ENCODE assay signal across 9 cellular contexts in the genomic region with DNA sequence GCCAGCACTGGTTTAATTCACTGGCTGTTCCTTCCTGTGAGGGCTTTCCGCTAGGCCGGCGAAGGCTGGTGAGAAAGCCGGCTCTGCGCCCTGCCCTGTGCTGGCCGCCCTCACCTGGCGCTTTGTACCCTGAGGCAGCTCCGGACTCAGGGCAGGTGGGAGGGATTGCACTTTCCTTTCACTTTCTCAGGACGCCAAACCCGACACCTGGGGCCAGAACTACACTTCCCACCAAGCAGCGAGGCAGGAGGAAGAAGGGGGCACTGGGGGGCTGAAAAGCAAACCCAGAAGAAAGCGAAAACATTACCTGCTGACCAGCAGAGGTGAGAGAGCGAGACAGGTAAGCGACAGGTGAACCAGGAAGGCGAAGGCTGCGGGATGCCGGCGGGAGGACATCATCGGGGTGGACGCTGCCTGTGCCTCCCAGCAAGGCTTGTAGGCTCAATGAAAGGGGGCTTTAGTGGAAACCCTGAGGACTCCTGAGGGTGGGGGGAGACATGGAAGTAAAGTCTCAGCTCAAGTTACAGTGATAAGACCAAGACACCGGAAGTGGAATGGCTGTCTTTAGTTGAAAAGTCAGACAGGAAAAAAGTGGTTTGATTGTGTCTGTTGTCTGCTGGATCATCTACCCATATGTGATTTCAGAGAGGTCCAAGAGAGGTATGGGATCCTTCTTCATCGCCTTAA. TPM values are rescaled to one million over a fixed set of nuclear protein-coding genes. Genes with fewer than 3 reads are reported as not detected.
A peak's percentile ranks its signal among the peaks of the same experiment; 100 is the strongest.
DNase-seq lines count a peak whose midpoint lies in the region; ATAC-seq, FAIRE-seq and TF ChIP-seq lines count a peak whose summit lies in the region.
"Had no signal": no experiment of that assay in that cellular context is flagged by ENCODE, and none has a peak within 500 bp of the region (broad histone marks: within the 10 kb centered on the region; RNA-seq: fewer than 3 reads in every experiment).

A gene with protein sequence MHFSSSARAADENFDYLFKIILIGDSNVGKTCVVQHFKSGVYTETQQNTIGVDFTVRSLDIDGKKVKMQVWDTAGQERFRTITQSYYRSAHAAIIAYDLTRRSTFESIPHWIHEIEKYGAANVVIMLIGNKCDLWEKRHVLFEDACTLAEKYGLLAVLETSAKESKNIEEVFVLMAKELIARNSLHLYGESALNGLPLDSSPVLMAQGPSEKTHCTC (plus strand): TSS at position 181 of the 687 bp plus-strand sequence. CDS start 3,589 bp downstream, outside the sequence.

- peak; percentile 54 for FAIRE-seq in K562 (lab: Jason Lieb, UNC)
- no peak for FAIRE-seq in HepG2 (lab: Jason Lieb, UNC)
- no peak for FAIRE-seq in GM12892 (lab: Jason Lieb, UNC)

- intact Hi-C loops in K562 (cut with micrococcal nuclease) = loop anchor here (5.0 kb wide), 1 partner anchor 38 kb away; no protein-coding TSS in a partner anchor
- intact Hi-C loops in HepG2 (cut with micrococcal nuclease; ENCODE audit: unreplicated experiment) = no loop called here

- H3K27me3 ChIP-seq in K562 (ENCODE audit: control insufficient read depth in 2 of 2, insufficient read depth in 2 of 2, low read length in 2 of 2) (no peaks in the 10 kb centered on the region; a peak in 1 of 5 replicates), HepG2 (ENCODE audit: control insufficient read depth in 1 of 2, insufficient read depth in 2 of 2, low read length in 2 of 2) (no peaks in the 10 kb centered on the region; a peak in 1 of 5 replicates)

- no peaks in the 10 kb centered on the region for H3K9me3 ChIP-seq in K562 (replicated peaks; ENCODE audit: control insufficient read depth, insufficient read depth, low read depth, low read length)
- H3K9me3 ChIP-seq in HepG2 (ENCODE audit: low read length) = no peaks in the 10 kb centered on the region
- H3K9me3 ChIP-seq: SJSA1 had no signal

- H4K20me1 ChIP-seq in K562 (replicated peaks; ENCODE audit: control insufficient read depth, insufficient read depth, low read length) (no peaks in the 10 kb centered on the region), HepG2 (ENCODE audit: insufficient read depth, low read length) (no peaks in the 10 kb centered on the region)

- H3K9me1 ChIP-seq in K562 (ENCODE audit: control insufficient read depth, insufficient read depth, low read length) = no peaks in the 10 kb centered on the region

- peak; percentile 12 to 53 (median 31) for DNase-seq in T-helper 1 cell
- DNase-seq in K562 (ENCODE audit: extremely low read depth in 1 of 4, low spot score in 3 of 4) = peak in 1 of 4 experiments; percentile 45
- DNase-seq in HepG2 (ENCODE audit: low spot score) = no peak
- DNase-seq in stimulated activated CD8-positive, alpha-beta memory T cell treated with anti-CD3 and anti-CD28 coated beads, Interleukin-4, amount 100 ng/mL, for 24 hours (ENCODE audit: low read depth) = peak; percentile 11
- DNase-seq in GM12892 (ENCODE audit: insufficient read length) = no peak
- no peak for DNase-seq in OCI-M1 (lab: John Stamatoyannopoulos, UW)

- H3K79me2 ChIP-seq in K562 (ENCODE audit: control insufficient read depth, insufficient read depth, low read length) = no peaks in the 10 kb centered on the region
- no peaks in the 10 kb centered on the region for H3K79me2 ChIP-seq in HepG2 (ENCODE audit: insufficient read depth, low read length)

- H3K9ac ChIP-seq in K562 (ENCODE audit: insufficient read depth in 1 of 2, low read depth in 2 of 2, low read length in 2 of 2) (peak within 1 kb of the TSS in 1 of 2 experiments; percentile 83; a peak in 2 of 4 replicates), HepG2 (ENCODE audit: insufficient read depth, low read depth, low read length) (no peak within 1 kb of the TSS)

- H2AFZ ChIP-seq in K562 (ENCODE audit: low read depth, low read length) = peak within 1 kb of the TSS; percentile 85
- H2AFZ ChIP-seq in HepG2 (ENCODE audit: low read length) = no peak within 1 kb of the TSS

- TF ChIP-seq POLR2A in K562 (conservative IDR thresholded peaks at IDR 0.05) (no peak), HepG2 (IDR thresholded peaks at IDR 0.05; ENCODE audit: insufficient read depth in 1 of 2, low read depth in 2 of 2, low read length in 2 of 2) (no peak), GM12892 (IDR thresholded peaks at IDR 0.05; ENCODE audit: low read depth, low read length) (no peak)

- 0 out of 3 replicates have a peak within 1 kb of the TSS, but pooled peaks have one; percentile 1 for H3K27ac ChIP-seq in K562 (ENCODE audit: extremely low read depth, low read depth, low read length)
- no peak within 1 kb of the TSS for H3K27ac ChIP-seq in HepG2 (ENCODE audit: extremely low read length, insufficient read depth, low read length)
- H3K27ac ChIP-seq: SJSA1 had no signal

- CTCF ChIA-PET in K562 (lab: Yijun Ruan, JAX; ENCODE audit: low intra/inter-chr PET ratio) (no interaction called here), HepG2 (lab: Yijun Ruan, JAX; ENCODE audit: low intra/inter-chr PET ratio, low total read pairs) (no interaction called here)

- no TSS peak for BruUV-seq in K562 (replicated peaks; lab: Mats Ljungman, UMichigan)
- BruUV-seq in HepG2 (replicated peaks; lab: Mats Ljungman, UMichigan) = no TSS peak

- peak; percentile 56 for ATAC-seq in HG02642 (IDR thresholded peaks at IDR 0.05; ENCODE audit: poor library complexity, unreplicated experiment)
- ATAC-seq in K562 = peak; percentile 65
- ATAC-seq in HepG2 = peak; percentile 92
- no peak for ATAC-seq in HG02763 (IDR thresholded peaks at IDR 0.05; ENCODE audit: unreplicated experiment)

- no peaks in the 10 kb centered on the region for H3K36me3 ChIP-seq in K562 (ENCODE audit: control insufficient read depth, insufficient read depth, low read length)
- no peaks in the 10 kb centered on the region for H3K36me3 ChIP-seq in HepG2 (replicated peaks in 1 of 2; ENCODE audit: control insufficient read depth in 1 of 2, insufficient read depth in 2 of 2, low read length in 2 of 2)
- H3K36me3 ChIP-seq: SJSA1 had no signal

- TF ChIP-seq CTCF in K562 (IDR thresholded peaks at IDR 0.05 in 2 of 3, conservative IDR thresholded peaks at IDR 0.05 in 1 of 3; ENCODE audit: insufficient read depth in 2 of 3, low read depth in 1 of 3, low read length in 3 of 3) = no peak
- TF ChIP-seq CTCF in HepG2 (CRISPR knock-in tag; IDR thresholded peaks at IDR 0.05) = no peak

- H3K4me2 ChIP-seq in K562 (ENCODE audit: insufficient read depth, low read length) (peak within 1 kb of the TSS; percentile 47; the same call in 1 of the 2 replicates), HepG2 (ENCODE audit: low read depth, low read length) (peak within 1 kb of the TSS; percentile 82)

- H3K4me1 ChIP-seq in K562 (replicated peaks in 1 of 2; ENCODE audit: control insufficient read depth in 2 of 2, insufficient read depth in 2 of 2, low read length in 2 of 2) = peaks cover 12 to 16% of the 10 kb centered on the region in 2 experiments; a peak in 4 of 5 replicates
- H3K4me1 ChIP-seq in HepG2 (ENCODE audit: insufficient read depth, low read length) = peaks cover 14% of the 10 kb centered on the region; the same call in 1 of the 2 replicates
- H3K4me1 ChIP-seq: SJSA1 had no signal

- H3K4me3 ChIP-seq in K562 = no peak within 1 kb of the TSS
- peak within 1 kb of the TSS; percentile 46 to 68 (median 54) for H3K4me3 ChIP-seq in HepG2 (replicated peaks in 1 of 3; ENCODE audit: insufficient read depth in 1 of 3, low read depth in 2 of 3, low read length in 3 of 3)
- H3K4me3 ChIP-seq: SJSA1 had no signal

- no peak for TF ChIP-seq RAD21 in K562 (CRISPR knock-in tag; conservative IDR thresholded peaks at IDR 0.05 in 1 of 2, IDR thresholded peaks at IDR 0.05 in 1 of 2)
- TF ChIP-seq RAD21 in HepG2 (CRISPR knock-in tag; IDR thresholded peaks at IDR 0.05) = no peak

- in situ Hi-C loops in K562 (cut with MboI) (no loop called here), HepG2 (cut with HindIII; ENCODE audit: extremely low pct_ligation_motif_present, low pct_unique_long_range_greater_than_20kb) (no loop called here)

- WGBS in K562 (ENCODE audit: insufficient coverage, low coverage, missing lambda C conversion rate) = 73% methylated on average over 22 of the region's 22 CpGs
- 7% methylated on average over 21 of the region's 22 CpGs for WGBS in HepG2 (ENCODE audit: low lambda C conversion rate)

- no peak for TF ChIP-seq EP300 in K562 (IDR thresholded peaks at IDR 0.05; ENCODE audit: low read length)
- TF ChIP-seq EP300 in HepG2 (IDR thresholded peaks at IDR 0.05; ENCODE audit: low read depth in 2 of 2, low read length in 2 of 2) = no peak
- TF ChIP-seq EP300 in HepG2 (CRISPR knock-in tag; IDR thresholded peaks at IDR 0.05; ENCODE audit: borderline replicate concordance) = no peak

- POLR2A ChIA-PET in K562 (lab: Yijun Ruan, JAX) = interaction anchor here (0.6 kb wide), 1 partner anchor 12 kb away, joined by 3 read pairs; no protein-coding TSS in a partner anchor
- POLR2A ChIA-PET in HepG2 (lab: Yijun Ruan, JAX) = no interaction called here

RNA-seq across cellular contexts. Expression of the gene that starts here (rescaled TPM):
- total RNA-seq in K562 (2011; cell fraction: chromatin; rRNA removed; ENCODE audit: low replicate concordance) = not detected in 2 replicates
- total RNA-seq in K562 (2011; cell fraction: nucleolus; rRNA removed) = not detected in 2 replicates
- not detected in 2 replicates for total RNA-seq in K562 (2011; cell fraction: nucleoplasm; rRNA removed)
- not detected in 2 replicates for total RNA-seq in K562 (2014; rRNA removed)
- total RNA-seq in K562 (2014; rRNA removed; fragmentation: Illumina TruSeq; extraction: Trizol) = not detected in 2 replicates
- total RNA-seq in K562 (2015; rRNA removed; fragmentation: Illumina TruSeq; extraction: Trizol) = not detected in 2 replicates
- total RNA-seq in K562 (2021) = 0.31 TPM in 1 of 2 replicates, not detected in the other
- 0.14 TPM in 1 of 2 replicates, not detected in the other for polyA plus RNA-seq in K562 (2011; rRNA removed)
- polyA plus RNA-seq in K562 (2011; cell fraction: cytosol; rRNA removed) = not detected in 2 replicates
- polyA plus RNA-seq in K562 (2011; cell fraction: nucleus; rRNA removed) = not detected in 2 replicates
- not detected in 2 replicates for polyA plus RNA-seq in K562 (2012)
- not detected in 2 replicates for polyA plus RNA-seq in K562 (2014; fragmentation: Illumina TruSeq; extraction: Trizol)
- not detected for polyA plus RNA-seq in K562 (2014; fragmentation: Nextera tagmentation; extraction: Ambion mirVana)
- polyA plus RNA-seq in K562 (2014; rRNA removed) = not detected in 2 replicates
- not detected in 2 replicates for polyA minus RNA-seq in K562 (2011; rRNA and poly(A)+ RNA removed)
- not detected in 2 replicates for polyA minus RNA-seq in K562 (2011; cell fraction: cytosol; rRNA and poly(A)+ RNA removed)
- polyA minus RNA-seq in K562 (2011; cell fraction: nucleus; rRNA and poly(A)+ RNA removed) = not detected in 2 replicates
- 0.31 and 0.36 TPM in 2 replicates for total RNA-seq in HepG2 (2016; rRNA removed; fragmentation: Illumina TruSeq; extraction: Trizol)
- total RNA-seq in HepG2 (2016; cell fraction: cytosol; rRNA removed; fragmentation: Illumina TruSeq; extraction: Trizol; ENCODE audit: low read depth) = not detected in 2 replicates
- total RNA-seq in HepG2 (2016; cell fraction: insoluble cytoplasmic fraction; rRNA removed; fragmentation: Illumina TruSeq; extraction: Trizol) = 0.19 and 0.45 TPM in 2 replicates
- total RNA-seq in HepG2 (2016; cell fraction: membrane; rRNA removed; fragmentation: Illumina TruSeq; extraction: Trizol) = 0.28 TPM in 1 of 2 replicates, not detected in the other
- not detected in 2 replicates for total RNA-seq in HepG2 (2016; cell fraction: nucleus; rRNA removed; fragmentation: Illumina TruSeq; extraction: Trizol)
- polyA plus RNA-seq in HepG2 (2011; rRNA removed) = not detected in 2 replicates
- polyA plus RNA-seq in HepG2 (2011; cell fraction: cytosol; rRNA removed) = not detected in 2 replicates
- polyA plus RNA-seq in HepG2 (2011; cell fraction: nucleus; rRNA removed) = not detected in 2 replicates
- not detected in 2 replicates for polyA plus RNA-seq in HepG2 (2012)
- not detected in 2 replicates for polyA plus RNA-seq in HepG2 (2016; cell fraction: cytosol; fragmentation: Illumina TruSeq; extraction: Trizol; ENCODE audit: low read depth)
- polyA plus RNA-seq in HepG2 (2016; cell fraction: insoluble cytoplasmic fraction; fragmentation: Illumina TruSeq; extraction: Trizol; ENCODE audit: low read depth) = not detected in 2 replicates
- polyA plus RNA-seq in HepG2 (2016; cell fraction: membrane; fragmentation: Illumina TruSeq; extraction: Trizol; ENCODE audit: low read depth) = not detected in 2 replicates
- polyA plus RNA-seq in HepG2 (2016; cell fraction: nucleus; fragmentation: Illumina TruSeq; extraction: Trizol; ENCODE audit: insufficient read depth, low read depth) = not detected in 2 replicates
- polyA minus RNA-seq in HepG2 (2011; rRNA and poly(A)+ RNA removed; ENCODE audit: low replicate concordance) = not detected in 2 replicates
- polyA minus RNA-seq in HepG2 (2011; cell fraction: cytosol; rRNA and poly(A)+ RNA removed) = not detected in 2 replicates
- not detected in 2 replicates for polyA minus RNA-seq in HepG2 (2011; cell fraction: nucleus; rRNA and poly(A)+ RNA removed)
- polyA plus RNA-seq in GM12892 (2012; ENCODE audit: missing spikeins) = not detected
- total RNA-seq: SJSA1 had no signal

Comparison
In these comparisons a context has a peak if more than half of its experiments do, and no peak if none do; other contexts are left out.
1. Peak in ATAC-seq, H3K27ac ChIP-seq and H3K4me2 ChIP-seq in K562; RNA of the gene not detected or under 1 TPM.
2. Peak in ATAC-seq, H3K4me3 ChIP-seq and H3K4me2 ChIP-seq in HepG2; RNA of the gene not detected or under 1 TPM.
3. DNase-seq: peak in T-helper 1 cell (5 of 5) and stimulated activated CD8-positive, alpha-beta memory T cell treated with anti-CD3 and anti-CD28 coated beads, Interleukin-4, amount 100 ng/mL, for 24 hours (single experiment); none in HepG2 (single experiment), GM12892 (single experiment) and OCI-M1 (single experiment).